In the genomic region with DNA sequence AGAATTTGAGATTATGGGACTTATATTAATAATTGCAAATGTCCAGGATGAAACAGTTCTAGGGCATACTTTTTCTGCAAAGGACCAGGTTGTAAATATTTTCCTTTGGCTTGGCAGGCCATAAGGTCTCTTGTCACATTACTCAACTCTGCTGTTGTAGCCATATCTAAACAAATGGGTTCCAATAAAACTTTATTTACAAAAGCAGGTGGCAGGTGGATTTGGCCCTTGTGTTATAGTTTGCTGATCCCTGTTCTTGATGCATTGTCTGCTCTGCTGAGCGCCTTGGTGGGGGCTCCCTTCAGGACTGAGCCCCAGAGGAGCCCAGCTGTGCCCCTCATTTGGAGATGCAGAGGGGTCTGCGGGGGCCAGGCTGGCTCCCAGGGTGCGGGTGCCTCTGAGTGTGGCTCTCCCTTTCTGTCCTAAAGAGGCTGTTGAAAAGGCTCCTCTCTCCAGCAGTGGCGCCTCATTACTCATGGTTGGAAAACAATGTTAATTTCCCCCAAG, we compare ENCODE assay signal across 18 cellular contexts.
A peak's percentile ranks its signal among the peaks of the same experiment; 100 is the strongest.
DNase-seq lines count a peak whose midpoint lies in the region; ATAC-seq and TF ChIP-seq lines count a peak whose summit lies in the region.
"Had no signal": no experiment of that assay in that cellular context is flagged by ENCODE, and none has a peak within 500 bp of the region (broad histone marks: within the 10 kb centered on the region; RNA-seq: fewer than 3 reads in every experiment).

No MANE protein-coding gene starts in this region.

- in situ Hi-C loops in transverse colon (cut with MboI; ENCODE audit: low pct_ligation_motif_present in 1 of 4, low pct_unique_long_range_greater_than_20kb in 1 of 4, low sequenced_read_pairs in 3 of 4): no loop called here

- TF ChIP-seq CTCF in transverse colon (IDR thresholded peaks at IDR 0.05): no peak

- H3K36me3 ChIP-seq in transverse colon: no peaks in the 10 kb centered on the region
- H3K36me3 ChIP-seq: esophagus squamous epithelium, right lobe of liver had no signal

- peaks cover 0 to 38% (median 18%) of the 10 kb centered on the region in 4 donors for H3K4me1 ChIP-seq in transverse colon
- H3K4me1 ChIP-seq: body of pancreas, esophagus squamous epithelium had no signal

- peak overlapping the region; percentile 76 to 85 (median 81) for H3K27ac ChIP-seq in transverse colon
- H3K27ac ChIP-seq: body of pancreas, esophagus squamous epithelium had no signal

- H3K27me3 ChIP-seq in transverse colon: no peaks in the 10 kb centered on the region
- H3K27me3 ChIP-seq: body of pancreas, right lobe of liver had no signal

- intact Hi-C loops in transverse colon (cut with DNase I; ENCODE audit: low total_unique reads): no loop called here

- H3K4me3 ChIP-seq in transverse colon: no peak overlapping the region
- H3K4me3 ChIP-seq: body of pancreas, esophagus squamous epithelium, right lobe of liver had no signal

- H3K9me3 ChIP-seq in transverse colon: no peaks in the 10 kb centered on the region
- H3K9me3 ChIP-seq: body of pancreas, esophagus squamous epithelium, right lobe of liver had no signal

- TF ChIP-seq EP300 in transverse colon (IDR thresholded peaks at IDR 0.05; ENCODE audit: low read depth): no peak

- WGBS in transverse colon (ENCODE audit: low coverage in 1 of 2), 2 donors: 98% methylated on average over 4 of the region's 4 CpGs; no CpG with 5 or more reads in 1 of the 2 donors

- DNase-seq in activated effector memory CD4-positive, alpha-beta T cell treated with anti-CD3 and anti-CD28 coated beads, Interleukin-2, amount 50 U/mL, for 16 hours: peak; percentile 25
- DNase-seq in activated effector memory CD4-positive, alpha-beta T cell treated with Interleukin-2 at 50 U/mL for 16 hours: no peak
- DNase-seq in NCI-H69 (lab: John Stamatoyannopoulos, UW) (peak; percentile 82), left lobe of liver (ENCODE audit: low spot score) (peak; percentile 24), transverse colon (no peak), HuH-7 (ENCODE audit: low spot score) (no peak)
- DNase-seq: activated CD8-positive, alpha-beta T cell treated with anti-CD3 and anti-CD28 coated beads, Interleukin-2, amount 10 ng/mL, durations not matched to agents 7 days and 5 days; activated naive CD8-positive, alpha-beta T cell treated with anti-CD3 and anti-CD28 coated beads, Interleukin-2, amount 10 ng/mL, durations not matched to agents 7 days and 5 days; CD4-positive, CD25-positive, alpha-beta regulatory T cell; esophagus squamous epithelium; Kasumi-1; left ventricle myocardium superior; NCI-H524 treated with DMSO at 0.1 percent for 48 hours; stimulated activated naive CD8-positive, alpha-beta T cell treated with anti-CD3 and anti-CD28 coated beads, Interleukin-15, amount 100 ng/mL, for 72 hours had no signal

- no peak for ATAC-seq in left lobe of liver
- no peak for ATAC-seq in GM19351 (IDR thresholded peaks at IDR 0.05; ENCODE audit: unreplicated experiment)
- ATAC-seq in GM18870 (IDR thresholded peaks at IDR 0.05; ENCODE audit: unreplicated experiment): no peak
- ATAC-seq: activated CD8-positive, alpha-beta T cell treated with anti-CD3 and anti-CD28 coated beads, Interleukin-2, amount 10 ng/mL, durations not matched to agents 7 days and 5 days; body of pancreas; left ventricle myocardium superior; stimulated activated naive CD8-positive, alpha-beta T cell treated with anti-CD3 and anti-CD28 coated beads, Interleukin-15, amount 100 ng/mL, for 72 hours had no signal

- TF ChIP-seq POLR2A in transverse colon (IDR thresholded peaks at IDR 0.05): no peak

Comparison
In these comparisons a context has a peak if more than half of its experiments do, and no peak if none do; other contexts are left out.
1. DNase-seq: peak in activated effector memory CD4-positive, alpha-beta T cell treated with anti-CD3 and anti-CD28 coated beads, Interleukin-2, amount 50 U/mL, for 16 hours (single experiment), NCI-H69 (single experiment) and left lobe of liver (single experiment); none in activated effector memory CD4-positive, alpha-beta T cell treated with Interleukin-2 at 50 U/mL for 16 hours (single experiment), transverse colon (single experiment) and HuH-7 (single experiment).